1 cellular context compared by ENCODE assay signal in genomic region chr1:47677241-47677940, GRCh38.
TF ChIP-seq lines count a peak whose summit lies in the region.

No MANE protein-coding gene starts in this region.

TF ChIP-seq in H1, 55 proteins besides CTCF, POLR2A, EP300 and RAD21:
- no peak for TF ChIP-seq SP1 (IDR thresholded peaks at IDR 0.05; ENCODE audit: low read depth, low read length)
- no peak for TF ChIP-seq RBBP5 (IDR thresholded peaks at IDR 0.05; ENCODE audit: borderline replicate concordance, low read depth, low read length)
- no peak for TF ChIP-seq SAP30 (IDR thresholded peaks at IDR 0.05; ENCODE audit: insufficient read depth, insufficient replicate concordance, low read length)
